ENCODE assay signal across 9 cellular contexts in the genomic region with DNA sequence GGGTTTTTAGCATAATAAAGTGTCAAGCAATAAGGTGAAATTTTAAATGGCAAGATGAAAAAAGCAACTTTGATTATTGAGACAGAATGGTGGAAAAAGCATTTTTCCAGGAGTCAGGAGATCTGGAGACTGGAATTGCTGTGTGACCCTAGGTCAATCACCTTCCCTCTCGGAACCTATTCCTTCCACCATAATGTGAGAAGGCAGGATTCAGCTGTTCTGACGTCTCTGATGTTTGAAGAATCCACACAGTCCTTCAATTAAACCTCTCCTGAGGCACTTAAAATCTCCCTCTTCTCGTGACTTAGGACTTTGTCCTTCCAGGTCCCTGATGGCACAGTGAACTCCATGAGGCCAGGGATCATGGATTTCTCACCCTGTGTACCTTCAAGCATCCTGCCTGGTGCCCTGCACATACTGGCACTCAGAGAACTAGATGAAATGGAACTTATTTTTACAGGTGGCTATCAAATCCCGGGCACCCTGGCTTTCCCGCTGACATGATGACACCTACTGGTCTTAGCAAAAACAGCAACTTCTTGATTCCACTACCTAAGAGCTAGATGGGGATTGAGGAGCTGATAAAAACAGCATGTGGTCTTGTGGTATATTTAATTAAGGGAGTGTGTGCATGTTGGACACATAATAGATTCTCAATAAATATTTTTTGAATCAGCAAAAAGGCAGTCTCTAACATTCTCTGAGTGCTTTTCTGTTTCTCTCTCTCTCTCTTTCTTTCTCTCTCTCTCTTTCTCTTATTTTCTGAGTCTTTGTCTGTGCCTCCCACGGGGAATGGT. TPM values are rescaled to one million over a fixed set of nuclear protein-coding genes. Genes with fewer than 3 reads are reported as not detected.
DNase-seq lines count a peak whose midpoint lies in the region; ATAC-seq and TF ChIP-seq lines count a peak whose summit lies in the region.
"Had no signal": no experiment of that assay in that cellular context is flagged by ENCODE, and none has a peak within 500 bp of the region (broad histone marks: within the 10 kb centered on the region; RNA-seq: fewer than 3 reads in every experiment).

No MANE protein-coding gene starts in this region.

- H3K27me3 ChIP-seq in AG04450 (ENCODE audit: control insufficient read depth, insufficient read depth, low read length) (peaks cover 26% of the 10 kb centered on the region), liver (ENCODE audit: control insufficient read depth in 4 of 4, insufficient read depth in 4 of 4, low read length in 3 of 4) (no peaks in the 10 kb centered on the region)

- H3K4me3 ChIP-seq in AG04450 (ENCODE audit: low read depth, low read length): no peak overlapping the region
- H3K4me3 ChIP-seq in GM12875 (ENCODE audit: low read depth, low read length): no peak overlapping the region
- no peak overlapping the region for H3K4me3 ChIP-seq in choroid plexus epithelial cell (ENCODE audit: low read depth, low read length)
- H3K4me3 ChIP-seq in liver (ENCODE audit: low read depth in 1 of 3, low read length in 3 of 3): no peak overlapping the region

- H3K4me1 ChIP-seq in liver (ENCODE audit: control insufficient read depth in 4 of 4, insufficient read depth in 4 of 4, low read length in 3 of 4): peaks cover 0 to 3% (median 0%) of the 10 kb centered on the region in 4 donors

- POLR2A ChIA-PET in AG04450 (lab: Yijun Ruan, JAX): interaction anchor here (0.5 kb wide), 1 partner anchor 308 kb away, joined by 5 read pairs; no protein-coding TSS in a partner anchor

- H3K36me3 ChIP-seq in liver (ENCODE audit: control insufficient read depth in 4 of 4, insufficient read depth in 3 of 4, low read depth in 1 of 4, low read length in 3 of 4): no peaks in the 10 kb centered on the region

- WGBS in liver: 22% methylated on average over 6 of the region's 6 CpGs

- H3K27ac ChIP-seq in AG04450 (ENCODE audit: low read depth, low read length) (no peak overlapping the region), liver (ENCODE audit: low read depth in 1 of 2, low read length in 2 of 2) (no peak overlapping the region)

- peak; percentile 90 to 91 for TF ChIP-seq RAD21 in liver (IDR thresholded peaks at IDR 0.05)

- peak; percentile 91 for TF ChIP-seq CTCF in AG04450 (IDR thresholded peaks at IDR 0.05; ENCODE audit: low read depth, low read length)
- TF ChIP-seq CTCF in GM12875 (IDR thresholded peaks at IDR 0.05; ENCODE audit: borderline replicate concordance, insufficient read depth, low read depth, low read length): peak; percentile 77
- TF ChIP-seq CTCF in choroid plexus epithelial cell (conservative IDR thresholded peaks at IDR 0.05; ENCODE audit: low read depth, low read length): peak; percentile 84
- peak; percentile 74 for TF ChIP-seq CTCF in liver (IDR thresholded peaks at IDR 0.05; ENCODE audit: low read depth, low read length, missing input control)

- peak; percentile 33 for DNase-seq in AG04450 (ENCODE audit: low read depth, low spot score)
- DNase-seq in NCI-H2107 (lab: John Stamatoyannopoulos, UW): peak; percentile 50
- peak; percentile 45 for DNase-seq in UCSD-AML1 (lab: John Stamatoyannopoulos, UW; ENCODE audit: unreplicated experiment)
- DNase-seq in choroid plexus epithelial cell (ENCODE audit: low read depth): peak; percentile 86
- peak; percentile 47 for DNase-seq in stimulated activated CD8-positive, alpha-beta memory T cell treated with anti-CD3 and anti-CD28 coated beads, Interleukin-4, amount 100 ng/mL, for 48 hours

- CTCF ChIA-PET in AG04450 (lab: Charles Lee): interaction anchor here (0.6 to 3.3 kb wide), 30 partner anchors 10 to 641 kb away, joined by 3 to 64 read pairs (median 4); no protein-coding TSS in a partner anchor

- H3K9me3 ChIP-seq in AG04450 (ENCODE audit: control insufficient read depth, insufficient read depth, low read length) (no peaks in the 10 kb centered on the region), liver (ENCODE audit: control insufficient read depth in 4 of 4, low read length in 3 of 4) (no peaks in the 10 kb centered on the region)

- H3K9ac ChIP-seq in liver (ENCODE audit: low read depth in 1 of 2, low read length in 2 of 2): no peak overlapping the region

- ATAC-seq in GM19455 (IDR thresholded peaks at IDR 0.05; ENCODE audit: unreplicated experiment): no peak

TF ChIP-seq in liver, 16 proteins besides CTCF, POLR2A, EP300 and RAD21:
- TF ChIP-seq MAX (IDR thresholded peaks at IDR 0.05) (no peak), SP1 (IDR thresholded peaks at IDR 0.05) (no peak), RXRA (IDR thresholded peaks at IDR 0.05) (no peak), TAF1 (conservative IDR thresholded peaks at IDR 0.05) (no peak), NR2F2 (IDR thresholded peaks at IDR 0.05) (no peak), FOXA1 (IDR thresholded peaks at IDR 0.05) (no peak), HNF4G (IDR thresholded peaks at IDR 0.05) (no peak), FOXA2 (IDR thresholded peaks at IDR 0.05) (no peak), YY1 (IDR thresholded peaks at IDR 0.05) (no peak), HNF4A (conservative IDR thresholded peaks at IDR 0.05) (no peak), GABPA (IDR thresholded peaks at IDR 0.05 in 1 of 2, conservative IDR thresholded peaks at IDR 0.05 in 1 of 2) (no peak), EGR1 (IDR thresholded peaks at IDR 0.05; ENCODE audit: low read depth in 2 of 2) (no peak), ZBTB33 (IDR thresholded peaks at IDR 0.05) (no peak)
- TF ChIP-seq, protein P1, sequence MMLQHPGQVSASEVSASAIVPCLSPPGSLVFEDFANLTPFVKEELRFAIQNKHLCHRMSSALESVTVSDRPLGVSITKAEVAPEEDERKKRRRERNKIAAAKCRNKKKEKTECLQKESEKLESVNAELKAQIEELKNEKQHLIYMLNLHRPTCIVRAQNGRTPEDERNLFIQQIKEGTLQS (IDR thresholded peaks at IDR 0.05): no peak
- TF ChIP-seq, protein P2, sequence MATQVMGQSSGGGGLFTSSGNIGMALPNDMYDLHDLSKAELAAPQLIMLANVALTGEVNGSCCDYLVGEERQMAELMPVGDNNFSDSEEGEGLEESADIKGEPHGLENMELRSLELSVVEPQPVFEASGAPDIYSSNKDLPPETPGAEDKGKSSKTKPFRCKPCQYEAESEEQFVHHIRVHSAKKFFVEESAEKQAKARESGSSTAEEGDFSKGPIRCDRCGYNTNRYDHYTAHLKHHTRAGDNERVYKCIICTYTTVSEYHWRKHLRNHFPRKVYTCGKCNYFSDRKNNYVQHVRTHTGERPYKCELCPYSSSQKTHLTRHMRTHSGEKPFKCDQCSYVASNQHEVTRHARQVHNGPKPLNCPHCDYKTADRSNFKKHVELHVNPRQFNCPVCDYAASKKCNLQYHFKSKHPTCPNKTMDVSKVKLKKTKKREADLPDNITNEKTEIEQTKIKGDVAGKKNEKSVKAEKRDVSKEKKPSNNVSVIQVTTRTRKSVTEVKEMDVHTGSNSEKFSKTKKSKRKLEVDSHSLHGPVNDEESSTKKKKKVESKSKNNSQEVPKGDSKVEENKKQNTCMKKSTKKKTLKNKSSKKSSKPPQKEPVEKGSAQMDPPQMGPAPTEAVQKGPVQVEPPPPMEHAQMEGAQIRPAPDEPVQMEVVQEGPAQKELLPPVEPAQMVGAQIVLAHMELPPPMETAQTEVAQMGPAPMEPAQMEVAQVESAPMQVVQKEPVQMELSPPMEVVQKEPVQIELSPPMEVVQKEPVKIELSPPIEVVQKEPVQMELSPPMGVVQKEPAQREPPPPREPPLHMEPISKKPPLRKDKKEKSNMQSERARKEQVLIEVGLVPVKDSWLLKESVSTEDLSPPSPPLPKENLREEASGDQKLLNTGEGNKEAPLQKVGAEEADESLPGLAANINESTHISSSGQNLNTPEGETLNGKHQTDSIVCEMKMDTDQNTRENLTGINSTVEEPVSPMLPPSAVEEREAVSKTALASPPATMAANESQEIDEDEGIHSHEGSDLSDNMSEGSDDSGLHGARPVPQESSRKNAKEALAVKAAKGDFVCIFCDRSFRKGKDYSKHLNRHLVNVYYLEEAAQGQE (IDR thresholded peaks at IDR 0.05): no peak

RNA-seq across cellular contexts. Expression of gene CCDC182, which starts 2.3 kb away (rescaled TPM):
- not detected in 2 replicates for polyA plus RNA-seq in AG04450 (2011; rRNA removed)
- not detected in 2 replicates for polyA minus RNA-seq in AG04450 (2011; rRNA and poly(A)+ RNA removed)
- total RNA-seq in liver: not detected
- polyA plus RNA-seq in liver: not detected
- total RNA-seq: natural killer cell treated with Interleukin-12 subunit alpha and Interleukin-12 subunit beta and Interleukin-15 and Interleukin-18, amount 100 ng/mL, for 72 hours had no signal

Comparison
In these comparisons a context has a peak if more than half of its experiments do, and no peak if none do; other contexts are left out.
1. DNase-seq: peak in every context shown above with its lines; median percentile 86 in choroid plexus epithelial cell; 50 in NCI-H2107; 47 in stimulated activated CD8-positive, alpha-beta memory T cell treated with anti-CD3 and anti-CD28 coated beads, Interleukin-4, amount 100 ng/mL, for 48 hours; 45 in UCSD-AML1; 33 in AG04450.